1 cellular context compared by ENCODE assay signal in genomic region chr1:1565340-1565739, GRCh38.
TF ChIP-seq lines count a peak whose summit lies in the region.

No MANE protein-coding gene starts in this region.

TF ChIP-seq in HepG2, 621 proteins besides CTCF, POLR2A, EP300 and RAD21:
- TF ChIP-seq RBFOX2 (IDR thresholded peaks at IDR 0.05; ENCODE audit: low read depth, low read length), result 0 out of 2 replicates have a peak, but pooled peaks have one; percentile 7
- no peak for TF ChIP-seq PHB2 (IDR thresholded peaks at IDR 0.05; ENCODE audit: partially characterized antibody)
